In the genomic region with DNA sequence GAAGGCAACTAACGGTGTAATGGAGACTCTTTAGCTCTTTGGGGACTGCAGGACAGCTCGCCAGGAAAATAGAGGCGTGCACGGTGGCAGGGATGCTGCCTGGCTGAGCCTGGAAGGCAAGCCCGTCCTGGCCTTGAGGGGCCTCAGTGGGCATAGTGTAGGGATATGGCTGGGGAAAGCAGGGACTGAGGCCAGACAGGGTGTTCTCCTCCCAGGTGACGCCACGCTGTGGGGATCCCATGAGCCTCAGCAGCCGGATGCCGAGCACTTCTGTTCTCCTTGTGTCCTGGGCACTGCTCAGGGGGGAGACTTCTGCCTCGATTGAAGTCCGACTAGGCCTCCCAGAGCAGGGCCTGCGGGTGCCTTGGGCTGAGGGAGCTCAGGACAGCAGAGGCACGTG, we compare ENCODE assay signal across 12 cellular contexts.
A peak's percentile ranks its signal among the peaks of the same experiment; 100 is the strongest.
DNase-seq lines count a peak whose midpoint lies in the region; ATAC-seq and TF ChIP-seq lines count a peak whose summit lies in the region.
"Had no signal": no experiment of that assay in that cellular context is flagged by ENCODE, and none has a peak within 500 bp of the region (broad histone marks: within the 10 kb centered on the region; RNA-seq: fewer than 3 reads in every experiment).

No MANE protein-coding gene starts in this region.

- peaks cover 1% of the 10 kb centered on the region; the same call in 1 of the 2 replicates for H3K36me3 ChIP-seq in IMR-90 (ENCODE audit: control insufficient read depth, insufficient read depth, low read length)
- no peaks in the 10 kb centered on the region for H3K36me3 ChIP-seq in neural progenitor cell
- no peaks in the 10 kb centered on the region for H3K36me3 ChIP-seq in upper lobe of left lung
- H3K36me3 ChIP-seq: HAP-1 had no signal

- no peak for TF ChIP-seq RAD21 in IMR-90 (IDR thresholded peaks at IDR 0.05; ENCODE audit: low read length)

- TF ChIP-seq CTCF in IMR-90 (conservative IDR thresholded peaks at IDR 0.05; ENCODE audit: low read depth, low read length) (no peak), chondrocyte (IDR thresholded peaks at IDR 0.05) (no peak), neural progenitor cell (IDR thresholded peaks at IDR 0.05) (no peak), upper lobe of left lung (IDR thresholded peaks at IDR 0.05) (no peak)

- dilution Hi-C loops in IMR-90 (cut with HindIII; ENCODE audit: low sequenced_read_pairs, unreplicated experiment): no loop called here

- peak overlapping the region; percentile 74; the same call in 1 of the 2 replicates for H3K23ac ChIP-seq in IMR-90 (ENCODE audit: low read depth, low read length)

- no peak overlapping the region for H3K4me2 ChIP-seq in IMR-90 (ENCODE audit: low read depth, low read length)
- no peak overlapping the region for H3K4me2 ChIP-seq in neural progenitor cell
- H3K4me2 ChIP-seq: A549, GM23338 had no signal

- peaks cover 8% of the 10 kb centered on the region for H3F3A ChIP-seq in neural progenitor cell (ENCODE audit: low read depth)

- H3K27me3 ChIP-seq in IMR-90 (ENCODE audit: control insufficient read depth, insufficient read depth, low read length) (no peaks in the 10 kb centered on the region), neural progenitor cell (no peaks in the 10 kb centered on the region), upper lobe of left lung (no peaks in the 10 kb centered on the region)

- H2BK120ac ChIP-seq in IMR-90 (ENCODE audit: low read depth, low read length): peak overlapping the region; percentile 81

- peak overlapping the region; percentile 55 for H2BK5ac ChIP-seq in IMR-90 (ENCODE audit: low read depth, low read length, poor library complexity, severe bottlenecking)

- peak overlapping the region; percentile 96 for H2BK15ac ChIP-seq in IMR-90 (ENCODE audit: low read depth, low read length)

- peak overlapping the region; percentile 100 for H2AK5ac ChIP-seq in IMR-90 (ENCODE audit: low read depth, low read length)

- TF ChIP-seq POLR2A in IMR-90 (IDR thresholded peaks at IDR 0.05; ENCODE audit: low read depth, low read length): no peak
- no peak for TF ChIP-seq POLR2A in upper lobe of left lung (IDR thresholded peaks at IDR 0.05)

- peaks cover 0 to 12% of the 10 kb centered on the region in 2 experiments; a peak in 2 of 4 replicates for H3K79me1 ChIP-seq in IMR-90 (ENCODE audit: low read depth in 1 of 2, low read length in 2 of 2)

- H3K27ac Mint-ChIP-seq in chondrocyte (ENCODE audit: unreplicated experiment) (peak overlapping the region; percentile 66), neural progenitor cell (peak overlapping the region; percentile 59)
- H3K27ac Mint-ChIP-seq in stimulated activated naive CD8-positive, alpha-beta T cell treated with anti-CD3 and anti-CD28 coated beads, Interleukin-15, amount 100 ng/mL, for 72 hours: peak overlapping the region in 1 of 2 donors; percentile 76

- no peaks in the 10 kb centered on the region for H3K9me3 ChIP-seq in IMR-90 (ENCODE audit: control insufficient read depth, insufficient read depth, low read length)
- H3K9me3 ChIP-seq in neural progenitor cell (ENCODE audit: low read depth): no peaks in the 10 kb centered on the region
- no peaks in the 10 kb centered on the region for H3K9me3 ChIP-seq in upper lobe of left lung
- H3K9me3 ChIP-seq: A549, HAP-1 had no signal

- peak overlapping the region; percentile 58; the same call in 1 of the 2 replicates for H3K18ac ChIP-seq in IMR-90 (ENCODE audit: low read depth, low read length)

- peak overlapping the region; percentile 93 for H3K14ac ChIP-seq in IMR-90 (replicated peaks; ENCODE audit: low read depth, low read length)

- no peak overlapping the region for H2AK9ac ChIP-seq in IMR-90 (replicated peaks; ENCODE audit: low read depth, low read length, poor library complexity)

- H4K91ac ChIP-seq in IMR-90 (ENCODE audit: insufficient read depth, low read depth, low read length): peak overlapping the region; percentile 93

- H3K4me3 Mint-ChIP-seq in chondrocyte (ENCODE audit: unreplicated experiment) (no peak overlapping the region), neural progenitor cell (peak overlapping the region; percentile 41)
- no peak overlapping the region for H3K4me3 Mint-ChIP-seq in stimulated activated naive CD8-positive, alpha-beta T cell treated with anti-CD3 and anti-CD28 coated beads, Interleukin-15, amount 100 ng/mL, for 72 hours
- H3K4me3 Mint-ChIP-seq: CD4-positive, CD25-positive, alpha-beta regulatory T cell; GM23338 had no signal

- H4K20me1 ChIP-seq in IMR-90 (ENCODE audit: insufficient read depth, low read length) (no peaks in the 10 kb centered on the region), neural progenitor cell (ENCODE audit: low read depth) (no peaks in the 10 kb centered on the region)

- BruUV-seq in IMR-90 (replicated peaks; lab: Mats Ljungman, UMichigan): no TSS peak

- H3K27ac ChIP-seq in IMR-90 (ENCODE audit: insufficient read depth, low read length) (peak overlapping the region; percentile 83), neural progenitor cell (no peak overlapping the region), upper lobe of left lung (no peak overlapping the region)

- POLR2A ChIA-PET in IMR-90 (lab: Charles Lee; ENCODE audit: unreplicated experiment): no interaction called here

- no peak for ATAC-seq in IMR-90 (ENCODE audit: low read depth)
- no peak for ATAC-seq in HG03378 (IDR thresholded peaks at IDR 0.05; ENCODE audit: unreplicated experiment)
- ATAC-seq in stimulated activated naive CD8-positive, alpha-beta T cell treated with anti-CD3 and anti-CD28 coated beads, Interleukin-15, amount 100 ng/mL, for 72 hours: no peak
- no peak for ATAC-seq in upper lobe of left lung (ENCODE audit: low FRiP score in 2 of 2)
- ATAC-seq: GM23338 had no signal

- H3K4me1 ChIP-seq in IMR-90 (ENCODE audit: control insufficient read depth, insufficient read depth, low read length) (peaks cover 17% of the 10 kb centered on the region; the same call in 1 of the 2 replicates), neural progenitor cell (peaks cover 37% of the 10 kb centered on the region), upper lobe of left lung (peaks cover 5 to 13% (median 11%) of the 10 kb centered on the region in 4 donors)
- H3K4me1 ChIP-seq: A549, HAP-1 had no signal

- H4K5ac ChIP-seq in IMR-90 (ENCODE audit: low read depth, low read length): peak overlapping the region; percentile 91

- peak overlapping the region; percentile 96 for H3K4ac ChIP-seq in IMR-90 (ENCODE audit: low read depth, low read length)

- H2BK20ac ChIP-seq in IMR-90 (ENCODE audit: low read depth, low read length): peak overlapping the region; percentile 79

- H3K36me3 Mint-ChIP-seq in chondrocyte (ENCODE audit: low read depth): no peaks in the 10 kb centered on the region
- H3K36me3 Mint-ChIP-seq in neural progenitor cell: no peaks in the 10 kb centered on the region

- no peak overlapping the region for H3K4me3 ChIP-seq in IMR-90 (ENCODE audit: insufficient read depth, low read depth, low read length)
- H3K4me3 ChIP-seq in neural progenitor cell: no peak overlapping the region
- H3K4me3 ChIP-seq in upper lobe of left lung: no peak overlapping the region
- H3K4me3 ChIP-seq: A549, GM23338, HAP-1 had no signal

- intact Hi-C loops in IMR-90 (cut with micrococcal nuclease): no loop called here

- H4K8ac ChIP-seq in IMR-90 (ENCODE audit: low read depth in 2 of 2, low read length in 2 of 2): peak overlapping the region; percentile 57 to 83; a peak in 3 of 4 replicates

- H3K9me3 Mint-ChIP-seq in chondrocyte (ENCODE audit: low read depth): no peaks in the 10 kb centered on the region
- no peaks in the 10 kb centered on the region for H3K9me3 Mint-ChIP-seq in neural progenitor cell
- H3K9me3 Mint-ChIP-seq in stimulated activated naive CD8-positive, alpha-beta T cell treated with anti-CD3 and anti-CD28 coated beads, Interleukin-15, amount 100 ng/mL, for 72 hours: no peaks in the 10 kb centered on the region
- H3K9me3 Mint-ChIP-seq: CD4-positive, CD25-positive, alpha-beta regulatory T cell; GM23338 had no signal

- DNase-seq in IMR-90 (no peak), chondrocyte (ENCODE audit: low spot score) (no peak), neural progenitor cell (ENCODE audit: low spot score) (no peak), ecto neural progenitor cell (ENCODE audit: low spot score) (no peak), upper lobe of left lung (no peak)
- DNase-seq in stimulated activated naive CD8-positive, alpha-beta T cell treated with anti-CD3 and anti-CD28 coated beads, Interleukin-15, amount 100 ng/mL, for 72 hours: no peak
- DNase-seq: CD4-positive, CD25-positive, alpha-beta regulatory T cell; GF-D8 had no signal

- no peak overlapping the region for H3K56ac ChIP-seq in IMR-90 (ENCODE audit: extremely low read depth, insufficient read depth, low read length)

- H3K27me3 Mint-ChIP-seq in chondrocyte (ENCODE audit: low read depth) (no peaks in the 10 kb centered on the region), neural progenitor cell (ENCODE audit: insufficient read depth, low read depth) (peaks cover 28% of the 10 kb centered on the region)
- H3K27me3 Mint-ChIP-seq in stimulated activated naive CD8-positive, alpha-beta T cell treated with anti-CD3 and anti-CD28 coated beads, Interleukin-15, amount 100 ng/mL, for 72 hours: no peaks in the 10 kb centered on the region
- H3K27me3 Mint-ChIP-seq: CD4-positive, CD25-positive, alpha-beta regulatory T cell had no signal

- no peak overlapping the region for H2AFZ ChIP-seq in IMR-90 (replicated peaks; ENCODE audit: low read length, poor library complexity)
- H2AFZ ChIP-seq in neural progenitor cell (replicated peaks): no peak overlapping the region
- H2AFZ ChIP-seq: GM23338 had no signal

- peak overlapping the region; percentile 3; the same call in 1 of the 2 replicates for H3K9ac ChIP-seq in IMR-90 (ENCODE audit: low read depth, low read length)
- no peak overlapping the region for H3K9ac ChIP-seq in neural progenitor cell

- in situ Hi-C loops in IMR-90 (cut with MboI; ENCODE audit: low sequenced_read_pairs): no loop called here

- H3K4me1 Mint-ChIP-seq in chondrocyte (ENCODE audit: low read depth) (peaks cover 57% of the 10 kb centered on the region), neural progenitor cell (peaks cover 83% of the 10 kb centered on the region)
- H3K4me1 Mint-ChIP-seq in stimulated activated naive CD8-positive, alpha-beta T cell treated with anti-CD3 and anti-CD28 coated beads, Interleukin-15, amount 100 ng/mL, for 72 hours: peaks cover 21% of the 10 kb centered on the region

- peaks cover 10% of the 10 kb centered on the region; the same call in 1 of the 2 replicates for H3K9me1 ChIP-seq in IMR-90 (ENCODE audit: insufficient read depth, low read length)

- CTCF ChIA-PET in IMR-90 (lab: Yijun Ruan, JAX): no interaction called here

- WGBS in IMR-90 (ENCODE audit: extremely low coverage in 2 of 2, insufficient read length in 1 of 2), 2 experiments: 96% methylated on average over 8 of the region's 13 CpGs; no CpG with 5 or more reads in 1 of the 2 experiments
- WGBS in upper lobe of left lung, 2 donors: 95 to 98% methylated on average over 9 to 11 of the region's 13 CpGs

- no peak for TF ChIP-seq EP300 in upper lobe of left lung (IDR thresholded peaks at IDR 0.05)

- H3K79me2 ChIP-seq in neural progenitor cell (ENCODE audit: low read depth): no peaks in the 10 kb centered on the region

TF ChIP-seq in IMR-90, 13 proteins besides CTCF, POLR2A, EP300 and RAD21 (continues in another document):
- TF ChIP-seq CHD1 (IDR thresholded peaks at IDR 0.05; ENCODE audit: low read depth, low read length) (no peak), MXI1 (IDR thresholded peaks at IDR 0.05; ENCODE audit: borderline replicate concordance, low read depth, low read length) (no peak), SMC3 (IDR thresholded peaks at IDR 0.05; ENCODE audit: low read depth, low read length) (no peak)
